ENCODE assay signal across 15 cellular contexts in genomic region chr20:4585104-4585753, GRCh38.
DNase-seq lines count a peak whose midpoint lies in the region; ATAC-seq and TF ChIP-seq lines count a peak whose summit lies in the region.
"Had no signal": no experiment of that assay in that cellular context is flagged by ENCODE, and none has a peak within 500 bp of the region (broad histone marks: within the 10 kb centered on the region; RNA-seq: fewer than 3 reads in every experiment).

No MANE protein-coding gene starts in this region.

- ATAC-seq in PC-3: no peak
- ATAC-seq: sciatic nerve, T-cell had no signal

- no peak overlapping the region for H4K8ac ChIP-seq in mesenchymal stem cell (ENCODE audit: low read length)

- H3K4me2 ChIP-seq in PC-3 (ENCODE audit: low read length): no peak overlapping the region
- no peak overlapping the region for H3K4me2 ChIP-seq in mesenchymal stem cell (ENCODE audit: low read length, poor library complexity, severe bottlenecking)

- H2BK5ac ChIP-seq in mesenchymal stem cell (ENCODE audit: low read depth, low read length, poor library complexity, severe bottlenecking): no peak overlapping the region

- H3K23ac ChIP-seq in mesenchymal stem cell (ENCODE audit: low read length in 2 of 2): no peak overlapping the region

- POLR2A ChIA-PET in PC-3 (lab: Charles Lee; ENCODE audit: unreplicated experiment): no interaction called here

- H4K20me1 ChIP-seq in PC-3 (ENCODE audit: low read length): no peaks in the 10 kb centered on the region

- H3K27me3 ChIP-seq in PC-3 (ENCODE audit: low read length) (no peaks in the 10 kb centered on the region), mesenchymal stem cell (ENCODE audit: control insufficient read depth in 1 of 2, insufficient read depth in 1 of 2, low read length in 2 of 2) (peaks cover 10 to 18% of the 10 kb centered on the region in 2 experiments), SJCRH30 (no peaks in the 10 kb centered on the region), stomach (no peaks in the 10 kb centered on the region)

- TF ChIP-seq POLR2A in stomach (IDR thresholded peaks at IDR 0.05): no peak

- H2AFZ ChIP-seq in PC-3 (ENCODE audit: low read length) (no peak overlapping the region), mesenchymal stem cell (ENCODE audit: low read depth, low read length) (no peak overlapping the region)

- H4K91ac ChIP-seq in mesenchymal stem cell (ENCODE audit: low read length): no peak overlapping the region

- H3K9ac ChIP-seq in PC-3 (ENCODE audit: low read length): no peak overlapping the region
- no peak overlapping the region for H3K9ac ChIP-seq in mesenchymal stem cell (ENCODE audit: low read length)

- no peak overlapping the region for H2BK120ac ChIP-seq in mesenchymal stem cell (ENCODE audit: low read depth, low read length)

- H2BK12ac ChIP-seq in mesenchymal stem cell (ENCODE audit: low read length in 2 of 2): no peak overlapping the region

- intact Hi-C loops in PC-3 (cut with micrococcal nuclease): loop anchor here (5.0 kb wide), 1 partner anchor 38 kb away; no protein-coding TSS in a partner anchor
- intact Hi-C loops in stomach (cut with DNase I; ENCODE audit: low total_unique reads): no loop called here

- H2AK5ac ChIP-seq in mesenchymal stem cell (ENCODE audit: low read length, severe bottlenecking): no peak overlapping the region

- TF ChIP-seq CTCF in PC-3 (conservative IDR thresholded peaks at IDR 0.05; ENCODE audit: low read depth, low read length): no peak
- no peak for TF ChIP-seq CTCF in choroid plexus epithelial cell (conservative IDR thresholded peaks at IDR 0.05; ENCODE audit: low read depth, low read length)
- no peak for TF ChIP-seq CTCF in stomach (IDR thresholded peaks at IDR 0.05)

- no peak overlapping the region for H3K18ac ChIP-seq in mesenchymal stem cell (ENCODE audit: low read depth in 1 of 2, low read length in 2 of 2)

- H3K9me3 ChIP-seq in PC-3 (ENCODE audit: low read length) (no peaks in the 10 kb centered on the region), mesenchymal stem cell (ENCODE audit: control insufficient read depth, low read length) (peaks cover 4% of the 10 kb centered on the region), SJCRH30 (replicated peaks) (no peaks in the 10 kb centered on the region), stomach (no peaks in the 10 kb centered on the region)

- H3K79me1 ChIP-seq in mesenchymal stem cell (replicated peaks; ENCODE audit: low read length, poor library complexity, severe bottlenecking): no peaks in the 10 kb centered on the region

- CTCF ChIA-PET in PC-3 (lab: Charles Lee): interaction anchor here (0.7 kb wide), 1 partner anchor 101 kb away, joined by 3 read pairs; no protein-coding TSS in a partner anchor

- H3K4me3 ChIP-seq in PC-3 (ENCODE audit: low read length): no peak overlapping the region
- H3K4me3 ChIP-seq in choroid plexus epithelial cell (ENCODE audit: low read depth, low read length): no peak overlapping the region
- H3K4me3 ChIP-seq in mesenchymal stem cell (ENCODE audit: insufficient read depth in 1 of 2, low read depth in 1 of 2, low read length in 2 of 2): no peak overlapping the region
- H3K4me3 ChIP-seq in SJCRH30: no peak overlapping the region
- H3K4me3 ChIP-seq in stomach: no peak overlapping the region

- H3K79me2 ChIP-seq in PC-3 (ENCODE audit: low read length): no peaks in the 10 kb centered on the region

- DNase-seq in GM04503 (ENCODE audit: low read depth) (peak; percentile 61), PC-3 (peak; percentile 15), choroid plexus epithelial cell (ENCODE audit: low read depth) (peak; percentile 84), mesenchymal stem cell (peak; percentile 74), SJCRH30 (no peak), stomach (no peak), NCI-H2196 treated with DMSO at 0.1 percent for 48 hours (lab: John Stamatoyannopoulos, UW; ENCODE audit: unreplicated experiment) (no peak)
- DNase-seq: activated CD4-positive, CD25-positive, alpha-beta regulatory T cell treated with anti-CD3 and anti-CD28 coated beads, Interleukin-2, amount 50 U/mL, for 72 hours; activated T-cell treated with anti-CD3 and anti-CD28 coated beads, Interleukin-2, amount 50 U/mL, for 24 hours; effector CD8-positive, alpha-beta T cell; H9; hippocampal formation; NCI-H446 treated with DMSO at 0.1 percent for 48 hours; T-cell had no signal

- no peak for TF ChIP-seq EP300 in stomach (IDR thresholded peaks at IDR 0.05)

- H3F3A ChIP-seq in PC-3 (ENCODE audit: low read length, unreplicated experiment): no peaks in the 10 kb centered on the region

- H3K9me2 ChIP-seq in PC-3 (replicated peaks; ENCODE audit: low read length): no peaks in the 10 kb centered on the region

- no peak overlapping the region for H2BK15ac ChIP-seq in mesenchymal stem cell (ENCODE audit: low read depth, poor library complexity, severe bottlenecking)

- H3K4me1 ChIP-seq in PC-3 (ENCODE audit: insufficient read depth, low read length) (no peaks in the 10 kb centered on the region), mesenchymal stem cell (ENCODE audit: control insufficient read depth, insufficient read depth, low read depth, low read length) (no peaks in the 10 kb centered on the region), SJCRH30 (no peaks in the 10 kb centered on the region), stomach (no peaks in the 10 kb centered on the region)

- H3K27ac ChIP-seq in PC-3 (ENCODE audit: low read length) (no peak overlapping the region), mesenchymal stem cell (ENCODE audit: low read length, poor library complexity, severe bottlenecking) (no peak overlapping the region), SJCRH30 (no peak overlapping the region), stomach (no peak overlapping the region)

- 85% methylated on average over 3 of the region's 3 CpGs for WGBS in mesenchymal stem cell
- WGBS in stomach, 5 donors: 74 to 89% (median 82%) methylated on average over 2 to 3 of the region's 3 CpGs

- H3K4ac ChIP-seq in mesenchymal stem cell (ENCODE audit: low read depth in 1 of 2, low read length in 2 of 2): no peak overlapping the region

- BruUV-seq in PC-3 (replicated peaks; lab: Mats Ljungman, UMichigan): no TSS peak

- no peak overlapping the region for H3K14ac ChIP-seq in mesenchymal stem cell (ENCODE audit: low read length in 2 of 2)

- H3K36me3 ChIP-seq in PC-3 (ENCODE audit: low read depth, low read length): no peaks in the 10 kb centered on the region
- H3K36me3 ChIP-seq in mesenchymal stem cell (ENCODE audit: control insufficient read depth in 1 of 2, insufficient read depth in 2 of 2, low read depth in 1 of 2, low read length in 2 of 2): no peaks in the 10 kb centered on the region
- no peaks in the 10 kb centered on the region for H3K36me3 ChIP-seq in SJCRH30
- no peaks in the 10 kb centered on the region for H3K36me3 ChIP-seq in stomach

Comparison
In these comparisons a context has a peak if more than half of its experiments do, and no peak if none do; other contexts are left out.
1. DNase-seq: peak in GM04503 (single experiment), PC-3 (single experiment), choroid plexus epithelial cell (single experiment) and mesenchymal stem cell (single experiment); none in SJCRH30 (0 of 2), stomach (single experiment) and NCI-H2196 treated with DMSO at 0.1 percent for 48 hours (single experiment).